Comparison of ENCODE assay signal across 14 cellular contexts in the genomic region with DNA sequence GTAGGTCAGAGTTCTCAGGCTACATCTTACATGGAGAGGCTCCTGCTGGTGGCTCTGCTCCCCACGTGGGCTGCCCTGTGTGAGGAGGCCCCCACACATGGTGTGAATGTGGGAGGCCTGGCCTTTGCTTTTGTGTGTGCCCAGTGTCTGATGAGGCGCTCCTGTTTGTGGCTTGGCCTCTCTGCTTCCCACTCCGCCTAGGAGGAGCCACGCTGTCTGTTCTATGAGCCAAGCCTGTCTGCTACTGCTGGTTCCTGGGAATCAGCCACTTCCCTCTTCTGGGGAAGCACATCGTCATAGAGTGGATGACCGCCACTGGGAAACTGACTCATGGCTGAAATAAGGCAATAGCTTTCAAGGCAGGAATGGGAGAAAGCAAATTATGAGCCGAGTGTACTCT.
DNase-seq lines count a peak whose midpoint lies in the region; ATAC-seq, FAIRE-seq and TF ChIP-seq lines count a peak whose summit lies in the region.
"Had no signal": no experiment of that assay in that cellular context is flagged by ENCODE, and none has a peak within 500 bp of the region (broad histone marks: within the 10 kb centered on the region; RNA-seq: fewer than 3 reads in every experiment).

No MANE protein-coding gene starts in this region.

- no peak for TF ChIP-seq POLR2A in endothelial cell of umbilical vein (IDR thresholded peaks at IDR 0.05; ENCODE audit: low read depth, low read length)

- peak; percentile 51 for ATAC-seq in naive thymus-derived CD4-positive, alpha-beta T cell

- peaks cover 0 to 7% (median 0%) of the 10 kb centered on the region in 7 donors for H3K4me1 Mint-ChIP-seq in naive thymus-derived CD4-positive, alpha-beta T cell
- H3K4me1 Mint-ChIP-seq: B cell had no signal

- no peak overlapping the region for H3K27ac ChIP-seq in endothelial cell of umbilical vein (ENCODE audit: insufficient read depth, low read depth, low read length)
- H3K27ac ChIP-seq in naive thymus-derived CD4-positive, alpha-beta T cell (ENCODE audit: low read depth, low read length): no peak overlapping the region
- H3K27ac ChIP-seq: VCaP had no signal

- no peak for FAIRE-seq in endothelial cell of umbilical vein (lab: Jason Lieb, UNC)

- intact Hi-C loops in endothelial cell of umbilical vein (cut with micrococcal nuclease): no loop called here
- intact Hi-C loops in naive thymus-derived CD4-positive, alpha-beta T cell (cut with micrococcal nuclease): no loop called here

- no peak overlapping the region for H3K4me2 ChIP-seq in endothelial cell of umbilical vein (ENCODE audit: insufficient read depth, low read length)

- peaks cover 3 to 29% (median 13%) of the 10 kb centered on the region in 11 donors for H3K9me3 Mint-ChIP-seq in naive thymus-derived CD4-positive, alpha-beta T cell

- POLR2A ChIA-PET in endothelial cell of umbilical vein (lab: Charles Lee): no interaction called here
- POLR2A ChIA-PET in naive thymus-derived CD4-positive, alpha-beta T cell (lab: Charles Lee): no interaction called here

- peaks cover 0 to 16% (median 8%) of the 10 kb centered on the region in 5 donors for H3K27me3 Mint-ChIP-seq in naive thymus-derived CD4-positive, alpha-beta T cell

- no peaks in the 10 kb centered on the region for H3K27me3 ChIP-seq in MG63
- H3K27me3 ChIP-seq in endothelial cell of umbilical vein (ENCODE audit: control insufficient read depth in 2 of 2, insufficient read depth in 2 of 2, low read length in 2 of 2): peaks cover 5 to 10% of the 10 kb centered on the region in 2 experiments
- H3K27me3 ChIP-seq in naive thymus-derived CD4-positive, alpha-beta T cell (ENCODE audit: control insufficient read depth in 2 of 2, insufficient read depth in 2 of 2, low read length in 2 of 2): no peaks in the 10 kb centered on the region

- H3K27ac Mint-ChIP-seq in naive thymus-derived CD4-positive, alpha-beta T cell: no peak overlapping the region
- H3K27ac Mint-ChIP-seq: B cell had no signal

- DNase-seq in AG08396 (ENCODE audit: low spot score): peak; percentile 79
- DNase-seq in MG63: peak; percentile 93
- no peak for DNase-seq in endothelial cell of umbilical vein (ENCODE audit: low read depth, low spot score)
- no peak for DNase-seq in naive thymus-derived CD4-positive, alpha-beta T cell
- DNase-seq in NCI-H1694 treated with DMSO at 0.1 percent for 48 hours (lab: John Stamatoyannopoulos, UW): no peak
- DNase-seq in stimulated activated CD4-positive, alpha-beta T cell treated with anti-CD3 and anti-CD28 coated beads, Interleukin-15, amount 100 ng/mL, for 24 hours: no peak
- DNase-seq in T-helper 2 cell: no peak
- no peak for DNase-seq in superior temporal gyrus (ENCODE audit: extremely low spot score)
- DNase-seq: cortex of kidney; nephron progenitor cell; stimulated activated CD4-positive, alpha-beta T cell treated with anti-CD3 and anti-CD28 coated beads, Interleukin-4, amount 100 ng/mL, for 1 hour; substantia nigra had no signal

- dilution Hi-C loops in endothelial cell of umbilical vein (cut with MboI; ENCODE audit: extremely low pct_ligation_motif_present, low sequenced_read_pairs): no loop called here

- no peaks in the 10 kb centered on the region for H3K4me1 ChIP-seq in endothelial cell of umbilical vein (ENCODE audit: control insufficient read depth, extremely low read depth, insufficient read depth, low read length)
- H3K4me1 ChIP-seq in naive thymus-derived CD4-positive, alpha-beta T cell (ENCODE audit: control insufficient read depth in 2 of 2, insufficient read depth in 2 of 2, low read length in 2 of 2): no peaks in the 10 kb centered on the region

- BruUV-seq in endothelial cell of umbilical vein (replicated peaks; lab: Mats Ljungman, UMichigan): no TSS peak

- H3K9ac ChIP-seq in endothelial cell of umbilical vein (replicated peaks; ENCODE audit: extremely low read depth, insufficient read depth, low read length): no peak overlapping the region

- no peaks in the 10 kb centered on the region for H4K20me1 ChIP-seq in endothelial cell of umbilical vein (replicated peaks; ENCODE audit: control insufficient read depth, extremely low read depth, insufficient read depth, low read length)

- H3K9me1 ChIP-seq in endothelial cell of umbilical vein (replicated peaks; ENCODE audit: control insufficient read depth, extremely low read depth, insufficient read depth, low read length): no peaks in the 10 kb centered on the region

- no peaks in the 10 kb centered on the region for H3K36me3 ChIP-seq in MG63
- H3K36me3 ChIP-seq in endothelial cell of umbilical vein (ENCODE audit: control insufficient read depth in 2 of 2, extremely low read depth in 1 of 2, insufficient read depth in 2 of 2, low read length in 2 of 2): no peaks in the 10 kb centered on the region
- no peaks in the 10 kb centered on the region for H3K36me3 ChIP-seq in naive thymus-derived CD4-positive, alpha-beta T cell (ENCODE audit: control insufficient read depth in 2 of 3, insufficient read depth in 3 of 3, low read length in 3 of 3)

- H3K4me3 Mint-ChIP-seq in naive thymus-derived CD4-positive, alpha-beta T cell: no peak overlapping the region
- H3K4me3 Mint-ChIP-seq: B cell, nephron progenitor cell had no signal

- no peak for TF ChIP-seq CTCF in endothelial cell of umbilical vein (IDR thresholded peaks at IDR 0.05; ENCODE audit: extremely low read depth in 1 of 2, insufficient read depth in 1 of 2, low read depth in 1 of 2, low read length in 2 of 2)

- H3K79me2 ChIP-seq in endothelial cell of umbilical vein (ENCODE audit: control insufficient read depth, insufficient read depth, low read length): no peaks in the 10 kb centered on the region

- H2AFZ ChIP-seq in endothelial cell of umbilical vein (ENCODE audit: low read depth, low read length): peak overlapping the region; percentile 16

- CTCF ChIA-PET in endothelial cell of umbilical vein (lab: Charles Lee): no interaction called here
- CTCF ChIA-PET in naive thymus-derived CD4-positive, alpha-beta T cell (lab: Charles Lee): no interaction called here

- H3K36me3 Mint-ChIP-seq in naive thymus-derived CD4-positive, alpha-beta T cell: peaks cover 0 to 13% (median 0%) of the 10 kb centered on the region in 5 donors

- H3K4me3 ChIP-seq in MG63 (no peak overlapping the region), endothelial cell of umbilical vein (replicated peaks in 1 of 3; ENCODE audit: insufficient read depth in 1 of 3, low read depth in 1 of 3, low read length in 3 of 3) (no peak overlapping the region)
- H3K4me3 ChIP-seq in naive thymus-derived CD4-positive, alpha-beta T cell (ENCODE audit: low read length): no peak overlapping the region

- H3K9me3 ChIP-seq in MG63 (peaks cover 6% of the 10 kb centered on the region), endothelial cell of umbilical vein (replicated peaks; ENCODE audit: control insufficient read depth, insufficient read depth, low read length) (no peaks in the 10 kb centered on the region)
- peaks cover 0 to 3% (median 0%) of the 10 kb centered on the region in 3 experiments for H3K9me3 ChIP-seq in naive thymus-derived CD4-positive, alpha-beta T cell (ENCODE audit: control insufficient read depth in 2 of 3, low read length in 3 of 3)

TF ChIP-seq in endothelial cell of umbilical vein, 7 proteins besides CTCF, POLR2A, EP300 and RAD21:
- TF ChIP-seq POLR2AphosphoS5 (IDR thresholded peaks at IDR 0.05; ENCODE audit: insufficient read depth, low read depth, low read length) (no peak), MYC (IDR thresholded peaks at IDR 0.05; ENCODE audit: low read depth, low read length) (no peak), GATA2 (IDR thresholded peaks at IDR 0.05; ENCODE audit: insufficient read depth, insufficient read length, low read depth, low read length) (no peak), FOS (IDR thresholded peaks at IDR 0.05; ENCODE audit: borderline replicate concordance, insufficient read depth, low read length) (no peak)

Comparison
In these comparisons a context has a peak if more than half of its experiments do, and no peak if none do; other contexts are left out.
1. DNase-seq: peak in AG08396 (single experiment) and MG63 (single experiment); none in endothelial cell of umbilical vein (single experiment), naive thymus-derived CD4-positive, alpha-beta T cell (0 of 9), NCI-H1694 treated with DMSO at 0.1 percent for 48 hours (single experiment), stimulated activated CD4-positive, alpha-beta T cell treated with anti-CD3 and anti-CD28 coated beads, Interleukin-15, amount 100 ng/mL, for 24 hours (single experiment), T-helper 2 cell (0 of 5) and superior temporal gyrus (single experiment).